Comparison of ENCODE assay signal across 18 cellular contexts in the genomic region with DNA sequence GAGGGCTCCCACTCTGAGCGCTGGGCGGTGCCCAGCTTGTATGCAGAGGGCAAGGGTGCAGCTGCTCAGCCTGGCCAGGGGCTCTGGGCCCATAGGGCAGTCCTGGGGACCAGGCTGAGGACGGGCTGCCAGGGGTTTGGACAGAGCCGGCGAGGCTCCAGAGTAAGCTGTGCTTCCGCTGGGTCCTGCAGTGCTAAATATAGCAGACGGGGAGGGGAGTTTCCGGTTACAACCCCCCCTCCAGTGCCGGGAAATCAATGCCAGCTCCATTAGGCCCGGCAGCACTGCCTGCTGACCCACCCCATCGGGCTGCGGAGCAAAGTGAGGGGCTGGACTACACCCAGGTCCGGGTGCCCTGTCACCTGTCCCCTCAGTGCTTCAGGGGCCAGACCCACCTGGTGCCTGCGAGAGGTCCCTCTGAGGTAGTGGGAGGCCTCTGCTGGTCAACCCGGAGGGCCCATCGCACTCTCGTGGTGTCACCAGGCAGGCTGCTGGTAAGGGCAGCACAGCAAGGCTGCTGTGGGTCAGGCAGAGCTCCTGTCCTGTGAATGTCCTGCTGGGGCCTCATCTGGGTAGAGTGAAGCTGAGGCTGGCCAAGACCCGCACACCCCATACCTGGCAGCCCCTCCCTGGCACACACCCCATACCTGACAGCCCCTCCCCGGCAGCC. TPM values are rescaled to one million over a fixed set of nuclear protein-coding genes. Genes with fewer than 3 reads are reported as not detected.
DNase-seq lines count a peak whose midpoint lies in the region; ATAC-seq, FAIRE-seq and TF ChIP-seq lines count a peak whose summit lies in the region.
"Had no signal": no experiment of that assay in that cellular context is flagged by ENCODE, and none has a peak within 500 bp of the region (broad histone marks: within the 10 kb centered on the region; RNA-seq: fewer than 3 reads in every experiment).

No MANE protein-coding gene starts in this region.

- intact Hi-C loops in lower lobe of right lung (cut with DNase I) = no loop called here

- H3K9me3 ChIP-seq in SJCRH30 (replicated peaks) (no peaks in the 10 kb centered on the region), lower lobe of right lung (no peaks in the 10 kb centered on the region)
- H3K9me3 ChIP-seq: tibial artery had no signal

- no peak overlapping the region for H3K4me3 ChIP-seq in SJCRH30
- H3K4me3 ChIP-seq in lower lobe of right lung = no peak overlapping the region
- H3K4me3 ChIP-seq: GM23338, tibial artery had no signal

- peak overlapping the region; percentile 2; the same call in 1 of the 2 replicates for H3K27ac ChIP-seq in SJCRH30
- peak overlapping the region; percentile 31 for H3K27ac ChIP-seq in lower lobe of right lung
- H3K27ac ChIP-seq: tibial artery had no signal

- H3K27me3 ChIP-seq in SJCRH30 (no peaks in the 10 kb centered on the region), lower lobe of right lung (ENCODE audit: low read depth) (peaks cover 31% of the 10 kb centered on the region)

- H3K36me3 ChIP-seq in SJCRH30 = no peaks in the 10 kb centered on the region
- H3K36me3 ChIP-seq in lower lobe of right lung = no peaks in the 10 kb centered on the region

- H3K4me1 ChIP-seq in SJCRH30 (peaks cover 39% of the 10 kb centered on the region), lower lobe of right lung (peaks cover 50% of the 10 kb centered on the region)

- FAIRE-seq in GM12891 (lab: Jason Lieb, UNC) = no peak

- peak; percentile 4 to 50 for ATAC-seq in lower lobe of right lung
- ATAC-seq in GM21423 (IDR thresholded peaks at IDR 0.05; ENCODE audit: unreplicated experiment) = no peak
- no peak for ATAC-seq in GM21447 (IDR thresholded peaks at IDR 0.05; ENCODE audit: unreplicated experiment)
- ATAC-seq: GM23338 had no signal

- TF ChIP-seq CTCF in lower lobe of right lung (IDR thresholded peaks at IDR 0.05) = no peak

- no peak for TF ChIP-seq POLR2A in GM12891 (IDR thresholded peaks at IDR 0.05; ENCODE audit: low read depth, low read length)

- DNase-seq in DMS153 treated with DMSO at 0.1 percent for 48 hours (lab: John Stamatoyannopoulos, UW; ENCODE audit: unreplicated experiment) = peak; percentile 39
- DNase-seq in NCI-H146 treated with DMSO at 0.1 percent for 48 hours (lab: John Stamatoyannopoulos, UW; ENCODE audit: unreplicated experiment) = peak; percentile 43
- DNase-seq in SJCRH30 = peak; percentile 65 to 74
- DNase-seq in lower lobe of right lung = no peak
- no peak for DNase-seq in stimulated activated CD4-positive, alpha-beta T cell treated with anti-CD3 and anti-CD28 coated beads, Interleukin-15, amount 100 ng/mL, for 24 hours
- DNase-seq in GM12891 (ENCODE audit: insufficient read length, low spot score) = no peak
- DNase-seq: activated CD8-positive, alpha-beta memory T cell treated with anti-CD3 and anti-CD28 coated beads for 24 hours; amniotic stem cell; CD4-positive, CD25-positive, alpha-beta regulatory T cell; head of caudate nucleus; kidney glomerular epithelial cell; stimulated activated CD4-positive, alpha-beta T cell treated with anti-CD3 and anti-CD28 coated beads, Interleukin-1b, Interleukin-23, amount 100 ng/mL, for 48 hours; stimulated activated CD8-positive, alpha-beta memory T cell treated with anti-CD3 and anti-CD28 coated beads, Interleukin-4, amount 100 ng/mL, for 48 hours; tibial artery had no signal

TF ChIP-seq in GM12891, 5 proteins besides CTCF, POLR2A, EP300 and RAD21:
- TF ChIP-seq PAX5 (IDR thresholded peaks at IDR 0.05; ENCODE audit: insufficient read depth, low read length, severe bottlenecking) = no peak
- TF ChIP-seq TAF1 (IDR thresholded peaks at IDR 0.05; ENCODE audit: low read depth, low read length) = no peak
- TF ChIP-seq POLR2AphosphoS5 (IDR thresholded peaks at IDR 0.05; ENCODE audit: low read depth, low read length) = no peak
- TF ChIP-seq SPI1 (IDR thresholded peaks at IDR 0.05; ENCODE audit: low read depth, low read length) = no peak
- TF ChIP-seq POU2F2 (IDR thresholded peaks at IDR 0.05; ENCODE audit: low read depth, low read length) = no peak

RNA-seq across cellular contexts. Expression of a gene that starts 2.6 kb away (rescaled TPM):
- total RNA-seq in SJCRH30 (2014; rRNA removed; shearing (Covaris generic)) = 24.7 and 28.1 TPM in 2 replicates
- 29.2 TPM for total RNA-seq in lower lobe of right lung
- 0.08 TPM for polyA plus RNA-seq in GM12891 (2012; ENCODE audit: low read depth, missing spikeins)
- polyA plus RNA-seq: IgD-negative memory B cell had no signal

RNA-seq across cellular contexts. Expression of a gene that starts 10.0 kb away (rescaled TPM):
- total RNA-seq in SJCRH30 (2014; rRNA removed; shearing (Covaris generic)) = 65.9 and 92.3 TPM in 2 replicates
- total RNA-seq in lower lobe of right lung = 54.5 TPM
- 3.7 TPM for polyA plus RNA-seq in GM12891 (2012; ENCODE audit: low read depth, missing spikeins)

Comparison
In these comparisons a context has a peak if more than half of its experiments do, and no peak if none do; other contexts are left out.
1. DNase-seq: peak in DMS153 treated with DMSO at 0.1 percent for 48 hours (single experiment), NCI-H146 treated with DMSO at 0.1 percent for 48 hours (single experiment) and SJCRH30 (2 of 2); none in lower lobe of right lung (single experiment), stimulated activated CD4-positive, alpha-beta T cell treated with anti-CD3 and anti-CD28 coated beads, Interleukin-15, amount 100 ng/mL, for 24 hours (single experiment) and GM12891 (single experiment).
2. ATAC-seq: peak in lower lobe of right lung (2 of 2); none in GM21423 (single experiment) and GM21447 (single experiment).